Comparison of ENCODE assay signal across 12 cellular contexts in genomic region chr2:45637440-45637839, GRCh38. TPM values are rescaled to one million over a fixed set of nuclear protein-coding genes. Genes with fewer than 3 reads are reported as not detected.
A peak's percentile ranks its signal among the peaks of the same experiment; 100 is the strongest.
DNase-seq lines count a peak whose midpoint lies in the region; ATAC-seq and TF ChIP-seq lines count a peak whose summit lies in the region.
"Had no signal": no experiment of that assay in that cellular context is flagged by ENCODE, and none has a peak within 500 bp of the region (broad histone marks: within the 10 kb centered on the region; RNA-seq: fewer than 3 reads in every experiment).

No MANE protein-coding gene starts in this region.

- no peak overlapping the region for H3K9ac ChIP-seq in GM23248
- H3K9ac ChIP-seq: neural progenitor cell had no signal

- H3K4me1 ChIP-seq in GM23248 (ENCODE audit: insufficient read depth) (no peaks in the 10 kb centered on the region), spleen (no peaks in the 10 kb centered on the region), ascending aorta (no peaks in the 10 kb centered on the region)
- H3K4me1 ChIP-seq: gastroesophageal sphincter had no signal

- in situ Hi-C loops in GM23248 (cut with MboI), result no loop called here

- DNase-seq in ELR (ENCODE audit: low read depth) (peak; percentile 79), GM23248 (peak; percentile 55), NOMO-1 treated with DMSO at 0.1 percent for 48 hours (lab: John Stamatoyannopoulos, UW; ENCODE audit: unreplicated experiment) (peak; percentile 87), foreskin fibroblast (peak; percentile 55 to 63), spleen (no peak), ascending aorta (ENCODE audit: low spot score in 2 of 2) (no peak), NCI-H748 treated with DMSO at 0.1 percent for 48 hours (lab: John Stamatoyannopoulos, UW) (no peak), WTC11 (ENCODE audit: low spot score) (no peak)
- DNase-seq: NCI-H1105 treated with DMSO at 0.1 percent for 48 hours had no signal

- H3K27ac ChIP-seq in GM23248 (no peak overlapping the region), spleen (no peak overlapping the region), ascending aorta (no peak overlapping the region)
- H3K27ac ChIP-seq: gastroesophageal sphincter, neural progenitor cell had no signal

- no peaks in the 10 kb centered on the region for H3F3A ChIP-seq in GM23248 (ENCODE audit: insufficient read depth)

- H3K9me3 Mint-ChIP-seq in WTC11, result no peaks in the 10 kb centered on the region
- H3K9me3 Mint-ChIP-seq: neural progenitor cell had no signal

- no peaks in the 10 kb centered on the region for H3K9me2 ChIP-seq in GM23248 (ENCODE audit: insufficient read depth)

- peaks cover 20% of the 10 kb centered on the region for H3K4me1 Mint-ChIP-seq in WTC11
- H3K4me1 Mint-ChIP-seq: neural progenitor cell had no signal

- H3K4me3 Mint-ChIP-seq in WTC11, result no peak overlapping the region
- H3K4me3 Mint-ChIP-seq: activated naive CD8-positive, alpha-beta T cell; neural progenitor cell had no signal

- no peaks in the 10 kb centered on the region for H3K36me3 Mint-ChIP-seq in WTC11
- H3K36me3 Mint-ChIP-seq: activated naive CD8-positive, alpha-beta T cell; neural progenitor cell had no signal

- TF ChIP-seq CTCF in foreskin fibroblast (IDR thresholded peaks at IDR 0.05; ENCODE audit: low read depth, low read length) (no peak), spleen (IDR thresholded peaks at IDR 0.05 in 8 of 11, conservative IDR thresholded peaks at IDR 0.05 in 3 of 11) (no peak), ascending aorta (IDR thresholded peaks at IDR 0.05) (no peak), WTC11 (IDR thresholded peaks at IDR 0.05) (no peak)

- H3K9me3 ChIP-seq in GM23248 (ENCODE audit: low read depth) (no peaks in the 10 kb centered on the region), spleen (no peaks in the 10 kb centered on the region), ascending aorta (no peaks in the 10 kb centered on the region)
- H3K9me3 ChIP-seq: gastroesophageal sphincter had no signal

- no peak overlapping the region for H2AFZ ChIP-seq in GM23248
- H2AFZ ChIP-seq: neural progenitor cell had no signal

- intact Hi-C loops in spleen (cut with DNase I; ENCODE audit: low total_unique reads) (no loop called here), ascending aorta (cut with DNase I) (no loop called here)

- WGBS in GM23248 (ENCODE audit: low coverage in 1 of 2, low lambda C conversion rate in 2 of 2, missing lambda C conversion rate in 2 of 2), 2 experiments, result 95 to 99% methylated on average over 5 of the region's 5 CpGs
- 38 to 51% (median 45%) methylated on average over 4 to 5 of the region's 5 CpGs for WGBS in spleen, 5 donors

- peaks cover 9% of the 10 kb centered on the region for H3K27me3 Mint-ChIP-seq in WTC11 (ENCODE audit: low read depth)

- POLR2A ChIA-PET in WTC11 (lab: Charles Lee), result no interaction called here

- H3K4me3 ChIP-seq in GM23248 (no peak overlapping the region), foreskin fibroblast (ENCODE audit: low read depth in 1 of 2, low read length in 2 of 2) (no peak overlapping the region), spleen (no peak overlapping the region), ascending aorta (no peak overlapping the region)
- H3K4me3 ChIP-seq: gastroesophageal sphincter, neural progenitor cell had no signal

- no peaks in the 10 kb centered on the region for H3K36me3 ChIP-seq in GM23248 (ENCODE audit: low read depth)
- no peaks in the 10 kb centered on the region for H3K36me3 ChIP-seq in spleen
- no peaks in the 10 kb centered on the region for H3K36me3 ChIP-seq in ascending aorta
- H3K36me3 ChIP-seq: gastroesophageal sphincter, neural progenitor cell had no signal

- H3K27ac Mint-ChIP-seq in WTC11, result no peak overlapping the region
- H3K27ac Mint-ChIP-seq: activated naive CD8-positive, alpha-beta T cell; neural progenitor cell had no signal

- CTCF ChIA-PET in WTC11 (lab: Charles Lee), result no interaction called here

- no peak for TF ChIP-seq POLR2A in spleen (IDR thresholded peaks at IDR 0.05)

- H4K20me1 ChIP-seq in GM23248 (ENCODE audit: insufficient read depth), result no peaks in the 10 kb centered on the region

- no peaks in the 10 kb centered on the region for H3K79me2 ChIP-seq in GM23248 (ENCODE audit: insufficient read depth)

- no peak for ATAC-seq in WTC11
- ATAC-seq: gastroesophageal sphincter had no signal

- no peak overlapping the region for H3K4me2 ChIP-seq in GM23248 (ENCODE audit: unreplicated experiment)
- H3K4me2 ChIP-seq: neural progenitor cell had no signal

- H3K27me3 ChIP-seq in GM23248 (replicated peaks; ENCODE audit: insufficient read depth) (no peaks in the 10 kb centered on the region), spleen (replicated peaks in 1 of 7) (peaks cover 0 to 18% (median 3%) of the 10 kb centered on the region in 7 donors), ascending aorta (no peaks in the 10 kb centered on the region)

TF ChIP-seq in WTC11, 78 proteins besides CTCF, POLR2A, EP300 and RAD21:
- no peak for TF ChIP-seq SOX15 (CRISPR knock-in tag; IDR thresholded peaks at IDR 0.05)

RNA-seq across cellular contexts. Expression of gene PRKCE, which starts 14.0 kb away (rescaled TPM):
- 5.9 and 15.7 TPM in 2 replicates for total RNA-seq in GM23248 (2014; rRNA removed; shearing (Covaris generic))
- polyA plus RNA-seq in GM23248 (2016; fragmentation: Nextera tagmentation; extraction: Ambion mirVana) (7.0 TPM in 2 replicates), spleen (1 to 10 TPM; 2.5 to 4.0 (median 3.9) TPM)
- total RNA-seq in spleen (10 to 100 TPM; 15.9 to 43.6 (median 27.0) TPM), ascending aorta (4.6 TPM), WTC11 (2021) (3.1 to 5.8 TPM (median 3.8 TPM) in 3 replicates)

RNA-seq across cellular contexts. Expression of gene SRBD1, which starts 26.4 kb away (rescaled TPM):
- total RNA-seq in GM23248 (2014; rRNA removed; shearing (Covaris generic)), result 13.0 and 19.2 TPM in 2 replicates
- polyA plus RNA-seq in GM23248 (2016; fragmentation: Nextera tagmentation; extraction: Ambion mirVana) (8.1 and 9.9 TPM in 2 replicates), spleen (1 to 10 TPM; 4.6 to 9.5 (median 7.8) TPM)
- total RNA-seq in spleen (10 to 100 TPM; 21.0 to 57.8 (median 29.1) TPM), ascending aorta (7.6 TPM), WTC11 (2021) (19.1 to 23.4 TPM (median 22.8 TPM) in 3 replicates)

Comparison
In these comparisons a context has a peak if more than half of its experiments do, and no peak if none do; other contexts are left out.
1. DNase-seq: peak in ELR (single experiment), GM23248 (single experiment), NOMO-1 treated with DMSO at 0.1 percent for 48 hours (single experiment) and foreskin fibroblast (2 of 2); none in spleen (single experiment), ascending aorta (0 of 2), NCI-H748 treated with DMSO at 0.1 percent for 48 hours (single experiment) and WTC11 (single experiment).